Comparison of ENCODE assay signal across 9 cellular contexts in genomic region chr13:44300895-44301638, GRCh38.
DNase-seq lines count a peak whose midpoint lies in the region; ATAC-seq and TF ChIP-seq lines count a peak whose summit lies in the region.
"Had no signal": no experiment of that assay in that cellular context is flagged by ENCODE, and none has a peak within 500 bp of the region (broad histone marks: within the 10 kb centered on the region; RNA-seq: fewer than 3 reads in every experiment).

No MANE protein-coding gene starts in this region.

- WGBS in sigmoid colon, 2 donors, result 66 to 82% methylated on average over 9 of the region's 9 CpGs
- 96% methylated on average over 7 to 9 of the region's 9 CpGs for whole genome bisulfite sequencing in endodermal cell (ENCODE audit: insufficient coverage in 1 of 2, insufficient read length in 1 of 2), 2 experiments

- intact Hi-C loops in sigmoid colon (cut with DNase I), result loop anchor here (1.0 to 5.0 kb wide), 3 partner anchors 27 to 159 kb away; partner anchors contain the start of gene SERP2

- H3K4me1 Mint-ChIP-seq in endodermal cell, result peaks cover 23% of the 10 kb centered on the region

- no peak for TF ChIP-seq POLR2A in sigmoid colon (IDR thresholded peaks at IDR 0.05)

- H3K4me1 ChIP-seq in sigmoid colon (peaks cover 0 to 77% (median 64%) of the 10 kb centered on the region in 4 donors), endodermal cell (ENCODE audit: control insufficient read depth, insufficient read depth, low read length) (no peaks in the 10 kb centered on the region)

- no peak overlapping the region for H3K9ac ChIP-seq in endodermal cell (ENCODE audit: extremely low read depth, low read length, poor library complexity, severe bottlenecking)

- H3K4me3 ChIP-seq in sigmoid colon (no peak overlapping the region), endodermal cell (ENCODE audit: low read length) (no peak overlapping the region)

- H3K9me3 Mint-ChIP-seq in endodermal cell, result no peaks in the 10 kb centered on the region
- H3K9me3 Mint-ChIP-seq: brain had no signal

- DNase-seq in 8988T (peak; percentile 19), NCI-H526 (lab: John Stamatoyannopoulos, UW) (peak; percentile 57 to 76), sigmoid colon (peak; percentile 75), endodermal cell (no peak)
- DNase-seq in stimulated activated naive CD4-positive, alpha-beta T cell (lab: John Stamatoyannopoulos, UW), result no peak

- TF ChIP-seq EP300 in sigmoid colon (IDR thresholded peaks at IDR 0.05), result peak in 2 of 4 donors; percentile 33 to 39

- no peaks in the 10 kb centered on the region for H3K27me3 ChIP-seq in sigmoid colon
- no peaks in the 10 kb centered on the region for H3K27me3 ChIP-seq in endodermal cell (ENCODE audit: control insufficient read depth, insufficient read depth, low read length, poor library complexity, severe bottlenecking)

- ATAC-seq in GM18508 (IDR thresholded peaks at IDR 0.05; ENCODE audit: insufficient read depth, unreplicated experiment), result peak; percentile 81
- peak; percentile 54 for ATAC-seq in HG03039 (IDR thresholded peaks at IDR 0.05; ENCODE audit: unreplicated experiment)
- peak; percentile 90 for ATAC-seq in esophagus mucosa

- H3K36me3 Mint-ChIP-seq in endodermal cell (ENCODE audit: low read depth), result no peaks in the 10 kb centered on the region
- H3K36me3 Mint-ChIP-seq: brain had no signal

- H3K36me3 ChIP-seq in sigmoid colon (no peaks in the 10 kb centered on the region), endodermal cell (ENCODE audit: control insufficient read depth, insufficient read depth, low read length) (no peaks in the 10 kb centered on the region)

- H3K27me3 Mint-ChIP-seq in endodermal cell (ENCODE audit: insufficient read depth), result peaks cover 6% of the 10 kb centered on the region

- no peak overlapping the region for H3K27ac Mint-ChIP-seq in endodermal cell

- TF ChIP-seq CTCF in sigmoid colon (IDR thresholded peaks at IDR 0.05) (no peak), endodermal cell (conservative IDR thresholded peaks at IDR 0.05) (no peak)

- H3K27ac ChIP-seq in sigmoid colon, result peak overlapping the region; percentile 68 to 90 (median 82)
- no peak overlapping the region for H3K27ac ChIP-seq in endodermal cell (ENCODE audit: low read depth, low read length)

- H3K9me3 ChIP-seq in sigmoid colon (no peaks in the 10 kb centered on the region), endodermal cell (ENCODE audit: control insufficient read depth, low read length) (no peaks in the 10 kb centered on the region)

- H3K4me3 Mint-ChIP-seq in endodermal cell, result no peak overlapping the region
- H3K4me3 Mint-ChIP-seq: brain had no signal

Comparison
In these comparisons a context has a peak if more than half of its experiments do, and no peak if none do; other contexts are left out.
1. DNase-seq: peak in 8988T (single experiment), NCI-H526 (2 of 2) and sigmoid colon (single experiment); none in stimulated activated naive CD4-positive, alpha-beta T cell (0 of 6) and endodermal cell (single experiment).
2. Peak in every context shown above with its lines, with median percentiles within 50 percentile points of each other: ATAC-seq.